ENCODE assay signal across 8 cellular contexts in genomic region chr2:68225119-68225632, GRCh38. TPM values are rescaled to one million over a fixed set of nuclear protein-coding genes. Genes with fewer than 3 reads are reported as not detected.
DNase-seq lines count a peak whose midpoint lies in the region; ATAC-seq and TF ChIP-seq lines count a peak whose summit lies in the region.

No MANE protein-coding gene starts in this region.

- no peaks in the 10 kb centered on the region for H3K9me2 ChIP-seq in OCI-LY7 (ENCODE audit: insufficient read depth, low read length)

- POLR2A ChIA-PET in OCI-LY7 (lab: Charles Lee) = interaction anchor here (1.1 kb wide), 2 partner anchors 60 to 103 kb away, joined by 4 read pairs; no protein-coding TSS in a partner anchor

- H3K9me3 ChIP-seq in DND-41 (ENCODE audit: insufficient read depth, low read length, severe bottlenecking) (no peaks in the 10 kb centered on the region), OCI-LY7 (ENCODE audit: low read length) (peaks cover 21% of the 10 kb centered on the region), smooth muscle cell (replicated peaks; ENCODE audit: low read depth) (no peaks in the 10 kb centered on the region)

- no peaks in the 10 kb centered on the region for H3F3A ChIP-seq in smooth muscle cell (ENCODE audit: low read depth)

- H3K27me3 ChIP-seq in DND-41 (ENCODE audit: insufficient read depth, low read length, poor library complexity) (no peaks in the 10 kb centered on the region), smooth muscle cell (ENCODE audit: low read depth) (no peaks in the 10 kb centered on the region)

- H3K9ac ChIP-seq in DND-41 (ENCODE audit: low read depth, low read length) (no peak overlapping the region), smooth muscle cell (ENCODE audit: low read depth) (no peak overlapping the region)

- H3K4me1 Mint-ChIP-seq in chondrocyte (ENCODE audit: low read depth) (peaks cover 63% of the 10 kb centered on the region), mesothelial cell of epicardium (peaks cover 38% of the 10 kb centered on the region)

- no peak overlapping the region; the same call in 1 of the 2 replicates for H3K4me2 ChIP-seq in DND-41 (ENCODE audit: insufficient read depth, low read length)
- peak overlapping the region; percentile 13; the same call in 1 of the 2 replicates for H3K4me2 ChIP-seq in OCI-LY7 (ENCODE audit: low read length)
- no peak overlapping the region for H3K4me2 ChIP-seq in smooth muscle cell

- H2AFZ ChIP-seq in DND-41 (ENCODE audit: low read depth, low read length) (no peak overlapping the region), OCI-LY7 (ENCODE audit: low read length) (no peak overlapping the region), smooth muscle cell (ENCODE audit: low read depth) (no peak overlapping the region)

- H3K27me3 Mint-ChIP-seq in chondrocyte (ENCODE audit: low read depth) = no peaks in the 10 kb centered on the region
- H3K27me3 Mint-ChIP-seq in mesothelial cell of epicardium (ENCODE audit: low read depth) = no peaks in the 10 kb centered on the region

- H3K4me3 Mint-ChIP-seq in chondrocyte (ENCODE audit: unreplicated experiment) (no peak overlapping the region), mesothelial cell of epicardium (no peak overlapping the region)

- ATAC-seq in DND-41 (ENCODE audit: insufficient read depth, low read depth) (peak; percentile 55), GM19035 (IDR thresholded peaks at IDR 0.05; ENCODE audit: unreplicated experiment) (peak; percentile 64), HG03432 (IDR thresholded peaks at IDR 0.05; ENCODE audit: unreplicated experiment) (peak; percentile 86), HG02973 (IDR thresholded peaks at IDR 0.05; ENCODE audit: unreplicated experiment) (no peak)

- peaks cover 2% of the 10 kb centered on the region for H3K9me3 Mint-ChIP-seq in chondrocyte (ENCODE audit: low read depth)
- peaks cover 16% of the 10 kb centered on the region for H3K9me3 Mint-ChIP-seq in mesothelial cell of epicardium

- CTCF ChIA-PET in OCI-LY7 (lab: Charles Lee; ENCODE audit: unreplicated experiment) = interaction anchor here (0.6 kb wide), 3 partner anchors 12 to 25 kb away, joined by 3 read pairs; no protein-coding TSS in a partner anchor

- peak; percentile 31 for TF ChIP-seq CTCF in DND-41 (IDR thresholded peaks at IDR 0.05; ENCODE audit: borderline replicate concordance, extremely low read depth, low read length, poor library complexity, severe bottlenecking)
- peak; percentile 77 for TF ChIP-seq CTCF in OCI-LY7 (conservative IDR thresholded peaks at IDR 0.05; ENCODE audit: low read length)
- TF ChIP-seq CTCF in chondrocyte (IDR thresholded peaks at IDR 0.05) = peak; percentile 34
- no peak for TF ChIP-seq CTCF in mesothelial cell of epicardium (IDR thresholded peaks at IDR 0.05; ENCODE audit: unreplicated experiment)
- TF ChIP-seq CTCF in smooth muscle cell (IDR thresholded peaks at IDR 0.05; ENCODE audit: borderline replicate concordance, insufficient read depth, poor library complexity, severe bottlenecking) = no peak

- H3K27ac ChIP-seq in DND-41 (ENCODE audit: low read length) (no peak overlapping the region), OCI-LY7 (ENCODE audit: low read depth, low read length, poor library complexity, severe bottlenecking) (peak overlapping the region; percentile 5), smooth muscle cell (ENCODE audit: low read depth) (no peak overlapping the region)

- peak overlapping the region; percentile 65 for H3K27ac Mint-ChIP-seq in chondrocyte (ENCODE audit: unreplicated experiment)
- peak overlapping the region; percentile 66 for H3K27ac Mint-ChIP-seq in mesothelial cell of epicardium

- H3K4me1 ChIP-seq in DND-41 (ENCODE audit: insufficient read depth, low read length) = no peaks in the 10 kb centered on the region; the same call in 1 of the 2 replicates
- H3K4me1 ChIP-seq in OCI-LY7 (ENCODE audit: insufficient read depth, low read length, poor library complexity, severe bottlenecking) = peaks cover 31% of the 10 kb centered on the region
- peaks cover 11% of the 10 kb centered on the region for H3K4me1 ChIP-seq in smooth muscle cell (ENCODE audit: low read depth)

- no TSS peak for BruUV-seq in OCI-LY7 (replicated peaks; lab: Mats Ljungman, UMichigan)

- H3K36me3 Mint-ChIP-seq in chondrocyte (ENCODE audit: low read depth) (peaks cover 3% of the 10 kb centered on the region), mesothelial cell of epicardium (peaks cover 25% of the 10 kb centered on the region)

- H3K4me3 ChIP-seq in DND-41 (ENCODE audit: low read depth in 1 of 2, low read length in 2 of 2) = no peak overlapping the region
- H3K4me3 ChIP-seq in OCI-LY7 (ENCODE audit: low read depth, low read length, poor library complexity, severe bottlenecking) = no peak overlapping the region
- no peak overlapping the region for H3K4me3 ChIP-seq in smooth muscle cell

- H3K36me3 ChIP-seq in DND-41 (ENCODE audit: insufficient read depth, low read length) = peaks cover 8% of the 10 kb centered on the region; the same call in 1 of the 2 replicates
- peaks cover 62% of the 10 kb centered on the region for H3K36me3 ChIP-seq in OCI-LY7 (ENCODE audit: insufficient read depth, low read length)
- H3K36me3 ChIP-seq in smooth muscle cell (ENCODE audit: low read depth) = no peaks in the 10 kb centered on the region

- H4K20me1 ChIP-seq in DND-41 (ENCODE audit: insufficient read depth, low read length) (peaks cover 77% of the 10 kb centered on the region), OCI-LY7 (ENCODE audit: insufficient read depth, low read length) (peaks cover 47% of the 10 kb centered on the region), smooth muscle cell (ENCODE audit: low read depth) (peaks cover 100% of the 10 kb centered on the region)

- H3K79me2 ChIP-seq in DND-41 (ENCODE audit: insufficient read depth, low read length) (peaks cover 100% of the 10 kb centered on the region), OCI-LY7 (ENCODE audit: insufficient read depth, low read depth, low read length) (peaks cover 100% of the 10 kb centered on the region), smooth muscle cell (ENCODE audit: low read depth) (peaks cover 99% of the 10 kb centered on the region)

- intact Hi-C loops in OCI-LY7 (cut with micrococcal nuclease; ENCODE audit: unreplicated experiment) = loop anchor here (1.0 kb wide), 2 partner anchors 28 to 103 kb away; no protein-coding TSS in a partner anchor

- no peak for DNase-seq in DND-41
- DNase-seq in OCI-LY7 (ENCODE audit: low spot score) = peak; percentile 53
- no peak for DNase-seq in chondrocyte (ENCODE audit: low spot score)
- no peak for DNase-seq in mesothelial cell of epicardium (ENCODE audit: low spot score in 2 of 2, unreplicated experiment in 2 of 2)
- DNase-seq in smooth muscle cell (lab: John Stamatoyannopoulos, UW; ENCODE audit: unreplicated experiment) = no peak

- 23% methylated on average over 2 of the region's 2 CpGs for WGBS in smooth muscle cell (ENCODE audit: low lambda C conversion rate)

RNA-seq across cellular contexts. Expression of gene PPP3R1, which starts 27.2 kb away (rescaled TPM):
- 14.1 and 15.1 TPM in 2 replicates for total RNA-seq in OCI-LY7 (2014; rRNA removed; shearing (Covaris generic))
- total RNA-seq in OCI-LY7 (2022) (90.3 and 97.4 TPM in 2 replicates), chondrocyte (56.2 to 72.3 TPM (median 70.8 TPM) in 3 replicates), mesothelial cell of epicardium (58.2 to 64.6 TPM (median 62.8 TPM) in 3 replicates), smooth muscle cell (33.5 and 39.1 TPM in 2 replicates)
- 3.1 and 4.7 TPM in 2 replicates for polyA plus RNA-seq in smooth muscle cell

Comparison
In these comparisons a context has a peak if more than half of its experiments do, and no peak if none do; other contexts are left out.
1. CTCF ChIP-seq: peak in DND-41 (single experiment), OCI-LY7 (single experiment) and chondrocyte (single experiment); none in mesothelial cell of epicardium (single experiment) and smooth muscle cell (single experiment).